33 cellular contexts compared by ENCODE assay signal in the genomic region with DNA sequence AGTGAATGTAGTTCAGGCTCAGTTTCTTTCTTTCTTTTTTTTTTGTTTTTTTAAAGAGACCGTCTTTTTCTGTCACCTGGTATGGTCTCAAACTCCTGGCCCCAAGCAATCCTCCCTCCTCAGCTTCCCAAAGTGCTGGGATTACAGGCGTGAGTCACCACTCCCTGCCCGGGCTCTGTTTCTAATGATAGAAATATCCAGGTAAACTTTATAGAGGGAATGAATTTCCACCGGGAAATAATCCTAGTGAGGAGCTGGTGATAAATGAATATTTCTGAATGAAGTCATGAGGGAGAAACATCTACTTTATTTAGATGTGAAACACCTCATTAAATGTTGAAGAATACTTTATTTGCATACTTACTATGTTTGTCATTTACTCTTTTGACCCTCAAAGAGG. TPM values are rescaled to one million over a fixed set of nuclear protein-coding genes. Genes with fewer than 3 reads are reported as not detected.
A peak's percentile ranks its signal among the peaks of the same experiment; 100 is the strongest.
DNase-seq lines count a peak whose midpoint lies in the region; ATAC-seq and TF ChIP-seq lines count a peak whose summit lies in the region.
"Had no signal": no experiment of that assay in that cellular context is flagged by ENCODE, and none has a peak within 500 bp of the region (broad histone marks: within the 10 kb centered on the region; RNA-seq: fewer than 3 reads in every experiment).

No MANE protein-coding gene starts in this region.

- DNase-seq in ELF-1 (ENCODE audit: low read depth, low spot score) (peak; percentile 14), LoVo (ENCODE audit: low spot score) (peak; percentile 22), epithelial cell of prostate (ENCODE audit: low read depth, low spot score) (no peak), psoas muscle (no peak)
- no peak for DNase-seq in stimulated activated naive CD8-positive, alpha-beta T cell treated with anti-CD3 and anti-CD28 coated beads, Interleukin-15, Interleukin-2, amounts not matched to agents 100 U/mL and 50 U/mL, for 24 hours
- DNase-seq: activated CD4-positive, alpha-beta T cell treated with anti-CD3 and anti-CD28 coated beads for 4 hours; amniotic stem cell; brain microvascular endothelial cell; GDM1; immature natural killer cell; NCI-H1436; NCI-H2107; NCI-H446 treated with DMSO at 0.1 percent for 48 hours; NCI-H774; nephron progenitor cell; ovary; stimulated activated CD4-positive, alpha-beta T cell treated with anti-CD3 and anti-CD28 coated beads, Interleukin-1b, Interleukin-23, amount 100 ng/mL, for 48 hours; stimulated activated naive CD4-positive, alpha-beta T cell treated with Interleukin-2 at 50 U/mL for 16 hours; SW 1271; uterus; WERI-Rb-1 had no signal

- intact Hi-C loops in psoas muscle (cut with DNase I): no loop called here

- no peaks in the 10 kb centered on the region for H3K27me3 ChIP-seq in psoas muscle (ENCODE audit: insufficient read depth in 3 of 3, low read length in 2 of 3)
- H3K27me3 ChIP-seq: BLaER1, brain microvascular endothelial cell, ovary, uterus had no signal

- peaks cover 8% of the 10 kb centered on the region for H3K9me3 ChIP-seq in psoas muscle
- H3K9me3 ChIP-seq: ovary, uterus had no signal

- TF ChIP-seq CTCF in psoas muscle (IDR thresholded peaks at IDR 0.05): no peak

- H3K4me1 ChIP-seq in psoas muscle: peaks cover 67% of the 10 kb centered on the region
- H3K4me1 ChIP-seq: uterus had no signal

- peak overlapping the region; percentile 1 for H3K27ac ChIP-seq in epithelial cell of prostate
- no peak overlapping the region for H3K27ac ChIP-seq in psoas muscle
- H3K27ac ChIP-seq: BLaER1, brain microvascular endothelial cell, KMS-11, ovary, uterus, WERI-Rb-1 had no signal

- no peaks in the 10 kb centered on the region for H3K36me3 ChIP-seq in psoas muscle (ENCODE audit: insufficient read depth in 1 of 2, low read depth in 1 of 2)
- H3K36me3 ChIP-seq: brain microvascular endothelial cell, ovary, uterus, WERI-Rb-1 had no signal

- no peak overlapping the region for H3K4me3 ChIP-seq in psoas muscle
- H3K4me3 ChIP-seq: BLaER1, ovary, smooth muscle cell, uterus had no signal

- 42 to 62% (median 50%) methylated on average over 4 of the region's 4 CpGs for WGBS in psoas muscle, 3 donors

- peak in 3 of 4 donors; percentile 55 to 70 (median 60) for ATAC-seq in psoas muscle
- no peak for ATAC-seq in stimulated activated naive CD8-positive, alpha-beta T cell treated with anti-CD3 and anti-CD28 coated beads, Interleukin-15, Interleukin-2, amounts not matched to agents 100 U/mL and 50 U/mL, for 24 hours
- ATAC-seq in GM21423 (IDR thresholded peaks at IDR 0.05; ENCODE audit: unreplicated experiment): no peak
- no peak for ATAC-seq in GM18520 (IDR thresholded peaks at IDR 0.05; ENCODE audit: unreplicated experiment)
- ATAC-seq: activated T-helper 17 cell treated with anti-CD3 and anti-CD28 coated beads, Interleukin-2, amount 50 U/mL, for 72 hours; left lobe of liver had no signal

RNA-seq across cellular contexts. Expression of gene RNF13, which starts 7.2 kb away (rescaled TPM):
- 10 to 100 TPM; 39.8 to 51.0 (median 43.9) TPM for total RNA-seq in psoas muscle
- polyA plus RNA-seq in psoas muscle: 10 to 100 TPM; 21.7 to 44.0 (median 32.9) TPM

RNA-seq across cellular contexts. Expression of gene ANKUB1, which starts 27.8 kb away (rescaled TPM):
- total RNA-seq in psoas muscle: not detected
- polyA plus RNA-seq in psoas muscle: 1 to 10 TPM in 1 of 3 donors, not detected in 2; 2.9 TPM
- total RNA-seq: activated T-helper 17 cell treated with anti-CD3 and anti-CD28 coated beads, Interleukin-2, amount 50 U/mL, for 72 hours; chondrocyte; fibroblast of lung; glomerular endothelial cell; H4; left lobe of liver; smooth muscle cell had no signal
- polyA plus RNA-seq: AG04450, fibroblast of lung, immature natural killer cell, ovary, smooth muscle cell had no signal

Comparison
In these comparisons a context has a peak if more than half of its experiments do, and no peak if none do; other contexts are left out.
1. DNase-seq: peak in ELF-1 (single experiment) and LoVo (single experiment); none in epithelial cell of prostate (single experiment), psoas muscle (0 of 2) and stimulated activated naive CD8-positive, alpha-beta T cell treated with anti-CD3 and anti-CD28 coated beads, Interleukin-15, Interleukin-2, amounts not matched to agents 100 U/mL and 50 U/mL, for 24 hours (single experiment).
2. ATAC-seq: peak in psoas muscle (3 of 4); none in stimulated activated naive CD8-positive, alpha-beta T cell treated with anti-CD3 and anti-CD28 coated beads, Interleukin-15, Interleukin-2, amounts not matched to agents 100 U/mL and 50 U/mL, for 24 hours (single experiment), GM21423 (single experiment) and GM18520 (single experiment).